25 cellular contexts compared by ENCODE assay signal in the genomic region with DNA sequence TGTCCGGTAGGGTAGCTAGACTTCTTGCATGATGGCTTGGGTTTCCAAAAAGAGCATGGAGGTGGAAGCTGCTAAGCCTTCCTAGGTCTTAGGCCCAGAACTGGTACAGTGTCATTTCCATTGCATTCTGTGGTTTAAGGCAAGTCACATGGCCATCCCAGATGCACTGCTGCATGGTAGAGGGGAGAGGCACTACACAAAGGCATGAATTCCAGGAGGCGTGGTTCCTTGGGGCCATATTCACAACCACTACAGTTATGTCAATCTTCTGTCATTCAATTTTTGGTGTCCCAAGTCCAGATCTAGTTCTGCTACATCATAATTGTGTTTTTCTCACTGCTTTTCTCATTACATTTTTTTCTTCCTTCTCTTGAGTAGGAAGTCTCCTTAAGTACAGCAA.
"Had no signal": no experiment of that assay in that cellular context is flagged by ENCODE, and none has a peak within 500 bp of the region (broad histone marks: within the 10 kb centered on the region; RNA-seq: fewer than 3 reads in every experiment).

No MANE protein-coding gene starts in this region.

- H3K4me1 ChIP-seq: adrenal gland, body of pancreas, gastroesophageal sphincter, neural progenitor cell, right atrium auricular region, stomach, thyroid gland had no signal

- H3K27me3 ChIP-seq: adrenal gland, body of pancreas, gastroesophageal sphincter, neural progenitor cell, right atrium auricular region, stomach, thyroid gland had no signal

- H3K9me3 ChIP-seq: adrenal gland, body of pancreas, gastroesophageal sphincter, right atrium auricular region, stomach, thyroid gland had no signal

- H3K4me3 ChIP-seq: adrenal gland, body of pancreas, gastroesophageal sphincter, neural progenitor cell, right atrium auricular region, stomach, thyroid gland had no signal

- H3K4me2 ChIP-seq: neural progenitor cell had no signal

- DNase-seq: activated CD4-positive, alpha-beta T cell treated with anti-CD3 and anti-CD28 coated beads for 4 hours; activated CD4-positive, alpha-beta T cell treated with anti-CD3 and anti-CD28 coated beads, Interleukin-2, amount 50 U/mL, for 4 hours; activated CD8-positive, alpha-beta memory T cell treated with anti-CD3 and anti-CD28 coated beads for 24 hours; activated effector memory CD4-positive, alpha-beta T cell treated with anti-CD3 and anti-CD28 coated beads, Interleukin-2, amount 50 U/mL, for 16 hours; activated naive CD4-positive, alpha-beta T cell treated with anti-CD3 and anti-CD28 coated beads for 36 hours; activated naive CD8-positive, alpha-beta T cell treated with anti-CD3 and anti-CD28 coated beads for 36 hours; adrenal gland; aorta; body of pancreas; dermis blood vessel endothelial cell; effector CD4-positive, alpha-beta T cell; hippocampal formation; kidney; midbrain; natural killer cell; stimulated activated CD4-positive, alpha-beta T cell treated with anti-CD3 and anti-CD28 coated beads, Interleukin-15, amount 100 ng/mL, for 24 hours; stimulated activated CD4-positive, alpha-beta T cell treated with anti-CD3 and anti-CD28 coated beads, Interleukin-2, amount 100 ng/mL, for 24 hours; stimulated activated naive B cell treated with anti-CD40 and anti-IgM and Interleukin-4, amounts not matched to agents 10 μg/mL and 1 μg/mL and 100 μg/mL, for 72 hours; stomach; T-helper 9 cell; thyroid gland had no signal

- H3K9ac ChIP-seq: neural progenitor cell had no signal

- H3K36me3 ChIP-seq: adrenal gland, neural progenitor cell, right atrium auricular region, thyroid gland had no signal

- H3K27ac ChIP-seq: adrenal gland, body of pancreas, gastroesophageal sphincter, neural progenitor cell, right atrium auricular region, stomach, thyroid gland, VCaP had no signal

- H2AFZ ChIP-seq: neural progenitor cell had no signal
